ENCODE assay signal across 12 cellular contexts in the genomic region with DNA sequence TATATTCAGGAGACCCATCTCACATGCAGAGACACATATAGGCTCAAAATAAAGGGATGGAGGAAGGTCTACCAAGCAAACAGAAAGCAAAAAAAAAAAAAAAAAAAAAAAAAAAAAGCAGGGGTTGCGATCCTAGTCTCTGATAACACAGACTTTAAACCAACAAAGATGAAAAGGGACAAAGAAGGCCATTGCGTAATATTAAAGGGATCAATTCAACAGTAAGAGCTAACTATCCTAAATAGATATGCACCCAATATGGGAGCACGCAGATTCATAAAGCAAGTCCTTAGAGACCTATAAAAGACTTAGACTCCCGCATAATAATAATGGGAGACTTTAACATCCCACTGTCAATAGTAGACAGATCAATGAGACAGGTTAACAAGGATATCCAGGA. TPM values are rescaled to one million over a fixed set of nuclear protein-coding genes. Genes with fewer than 3 reads are reported as not detected.
"Had no signal": no experiment of that assay in that cellular context is flagged by ENCODE, and none has a peak within 500 bp of the region (broad histone marks: within the 10 kb centered on the region; RNA-seq: fewer than 3 reads in every experiment).

No MANE protein-coding gene starts in this region.

RNA-seq across cellular contexts. Expression of a gene that starts 13.7 kb away (rescaled TPM):
- total RNA-seq: OCI-LY7; PC-9; Peyer's patch; Right ventricle myocardium inferior; Right ventricle myocardium superior; RPMI7951; SJSA1; SK-MEL-5; T-cell; T-helper 1 cell treated with Interleukin-12 subunit alpha and Interleukin-12 subunit beta and Interleukin-4 antibody, amounts not matched to agents 30 ng/mL and 1 ng/mL, for 36 hours had no signal
- polyA plus RNA-seq: SK-N-SH had no signal

RNA-seq across cellular contexts. Expression of a gene that starts 41.1 kb away (rescaled TPM):
- total RNA-seq: OCI-LY7; PC-9; Peyer's patch; Right ventricle myocardium superior; RPMI7951; SJCRH30; SK-MEL-5; T-cell; T-helper 1 cell treated with Interleukin-12 subunit alpha and Interleukin-12 subunit beta and Interleukin-4 antibody, amounts not matched to agents 30 ng/mL and 1 ng/mL, for 36 hours had no signal
- polyA plus RNA-seq: SK-N-SH had no signal
